In the genomic region with DNA sequence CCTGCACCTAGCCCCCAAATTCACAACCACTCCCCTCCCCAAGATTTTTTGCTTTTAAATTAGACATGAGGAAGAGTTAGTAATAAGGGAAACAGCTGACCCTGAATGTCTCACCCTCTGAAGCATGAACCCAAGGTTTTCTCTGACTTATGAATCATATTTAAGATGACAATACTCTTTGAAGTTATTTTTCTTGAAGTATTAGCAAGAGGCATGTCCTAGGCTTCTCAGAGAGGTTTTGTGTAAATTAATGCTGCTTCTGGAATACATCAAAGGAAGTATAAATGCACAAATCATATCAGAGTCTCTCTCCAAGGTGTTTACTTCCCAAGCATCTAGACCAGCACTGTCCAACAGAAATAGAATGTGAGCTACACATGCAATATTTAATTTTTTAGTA, we compare ENCODE assay signal across 19 cellular contexts.
DNase-seq lines count a peak whose midpoint lies in the region; ATAC-seq and TF ChIP-seq lines count a peak whose summit lies in the region.
"Had no signal": no experiment of that assay in that cellular context is flagged by ENCODE, and none has a peak within 500 bp of the region (broad histone marks: within the 10 kb centered on the region; RNA-seq: fewer than 3 reads in every experiment).

No MANE protein-coding gene starts in this region.

- H3K27me3 Mint-ChIP-seq in nephron (ENCODE audit: low read depth), result no peaks in the 10 kb centered on the region

- intact Hi-C loops in mucosa of descending colon (cut with DNase I, micrococcal nuclease), result no loop called here

- H3K9me3 ChIP-seq in mucosa of descending colon, result no peaks in the 10 kb centered on the region
- H3K9me3 ChIP-seq: uterus had no signal

- peaks cover 16% of the 10 kb centered on the region for H3K4me1 Mint-ChIP-seq in nephron

- H3K9me3 Mint-ChIP-seq in nephron, result peaks cover 3% of the 10 kb centered on the region

- H3K36me3 ChIP-seq in mucosa of descending colon (ENCODE audit: low read depth), result no peaks in the 10 kb centered on the region
- H3K36me3 ChIP-seq: heart right ventricle, uterus had no signal

- ATAC-seq in GM21360 (IDR thresholded peaks at IDR 0.05; ENCODE audit: unreplicated experiment) (no peak), mucosa of descending colon (no peak)
- ATAC-seq: activated CD4-positive, alpha-beta T cell treated with anti-CD3 and anti-CD28 coated beads for 36 hours; heart right ventricle had no signal

- TF ChIP-seq CTCF in nephron (IDR thresholded peaks at IDR 0.05; ENCODE audit: unreplicated experiment in 3 of 3) (no peak), mucosa of descending colon (IDR thresholded peaks at IDR 0.05) (no peak), coronary artery (IDR thresholded peaks at IDR 0.05) (no peak)

- H3K27ac ChIP-seq in epithelial cell of prostate (peak overlapping the region; percentile 77), coronary artery (no peak overlapping the region)
- H3K27ac ChIP-seq: heart right ventricle, uterus had no signal

- H3K4me1 ChIP-seq in mucosa of descending colon (ENCODE audit: low read depth), result no peaks in the 10 kb centered on the region
- H3K4me1 ChIP-seq: uterus had no signal

- H3K4me3 Mint-ChIP-seq in nephron, result no peak overlapping the region
- H3K4me3 Mint-ChIP-seq: activated CD4-positive, alpha-beta T cell treated with anti-CD3 and anti-CD28 coated beads for 36 hours had no signal

- H3K27ac Mint-ChIP-seq in nephron, result peak overlapping the region; percentile 68 to 91 (median 83)
- H3K27ac Mint-ChIP-seq: activated CD4-positive, alpha-beta T cell treated with anti-CD3 and anti-CD28 coated beads for 36 hours had no signal

- H3K4me3 ChIP-seq in mucosa of descending colon (no peak overlapping the region), coronary artery (no peak overlapping the region)
- H3K4me3 ChIP-seq: heart right ventricle, uterus had no signal

- H3K36me3 Mint-ChIP-seq in nephron (ENCODE audit: low read depth), result no peaks in the 10 kb centered on the region

- DNase-seq in EL (peak; percentile 65), RKO (ENCODE audit: low spot score) (peak; percentile 76), epithelial cell of prostate (ENCODE audit: low read depth, low spot score) (peak; percentile 29), mucosa of descending colon (no peak), coronary artery (ENCODE audit: low spot score) (no peak), H4 (ENCODE audit: low spot score) (no peak)
- DNase-seq: activated CD4-positive, alpha-beta T cell treated with anti-CD3 and anti-CD28 coated beads for 36 hours; activated CD8-positive, alpha-beta memory T cell treated with anti-CD3 and anti-CD28 coated beads, Interleukin-2, amount 50 U/mL, for 4 hours; activated naive CD4-positive, alpha-beta T cell treated with Interleukin-2 at 50 U/mL for 16 hours; heart right ventricle; KBM-7; NCI-H1436; posterior cingulate gyrus; SHP77 treated with DMSO at 0.1 percent for 48 hours; stimulated activated CD4-positive, alpha-beta T cell treated with anti-CD3 and anti-CD28 coated beads, Interleukin-12 subunit alpha, Interleukin-12 subunit beta, amount 100 ng/mL, for 4 hours; stimulated activated naive CD4-positive, alpha-beta T cell; uterus had no signal

Comparison
In these comparisons a context has a peak if more than half of its experiments do, and no peak if none do; other contexts are left out.
1. DNase-seq: peak in EL (single experiment), RKO (single experiment) and epithelial cell of prostate (single experiment); none in mucosa of descending colon (0 of 3), coronary artery (single experiment) and H4 (single experiment).